In the genomic region with DNA sequence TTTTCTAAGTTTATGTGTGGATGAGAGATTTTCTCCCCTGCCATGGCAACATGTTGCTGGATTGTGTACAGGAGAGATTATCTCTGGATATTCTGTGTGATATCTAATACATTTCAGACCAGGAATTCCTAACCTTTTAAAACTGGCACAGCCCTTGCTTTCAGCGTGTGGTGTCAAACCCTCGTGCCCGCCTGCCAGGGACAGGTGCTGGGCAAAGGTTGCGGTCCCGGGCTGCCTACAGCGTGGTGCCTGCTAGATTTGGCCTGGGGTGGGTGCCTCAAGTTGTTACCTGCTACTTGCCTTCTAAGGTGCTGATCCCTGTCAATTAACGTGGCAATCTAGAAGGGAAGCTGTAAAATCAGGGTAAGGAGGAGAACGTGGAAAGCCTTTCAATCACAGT, we compare ENCODE assay signal across 21 cellular contexts.
A peak's percentile ranks its signal among the peaks of the same experiment; 100 is the strongest.
DNase-seq lines count a peak whose midpoint lies in the region; ATAC-seq and TF ChIP-seq lines count a peak whose summit lies in the region.
"Had no signal": no experiment of that assay in that cellular context is flagged by ENCODE, and none has a peak within 500 bp of the region (broad histone marks: within the 10 kb centered on the region; RNA-seq: fewer than 3 reads in every experiment).

No MANE protein-coding gene starts in this region.

- no peak overlapping the region for H3K4me3 Mint-ChIP-seq in activated naive CD8-positive, alpha-beta T cell treated with anti-CD3 and anti-CD28 coated beads for 36 hours
- H3K4me3 Mint-ChIP-seq: activated naive CD8-positive, alpha-beta T cell treated with anti-CD3 and anti-CD28 coated beads, Interleukin-2, amount 10 ng/mL, durations not matched to agents 7 days and 5 days; brain; natural killer cell treated with Interleukin-12 subunit alpha and Interleukin-12 subunit beta and Interleukin-15 and Interleukin-18, amount 100 ng/mL, for 72 hours had no signal

- DNase-seq in heart left ventricle, result peak in 2 of 5 donors; percentile 43 to 54
- DNase-seq in Right ventricle myocardium inferior (ENCODE audit: missing footprints), result no peak
- DNase-seq in activated naive CD8-positive, alpha-beta T cell treated with anti-CD3 and anti-CD28 coated beads for 36 hours, result no peak
- DNase-seq in mucosa of descending colon, result peak in 2 of 3 donors; percentile 19 to 48
- no peak for DNase-seq in NCI-H187 (lab: John Stamatoyannopoulos, UW)
- DNase-seq in GM20000 (ENCODE audit: low spot score), result no peak
- DNase-seq in effector CD4-positive, alpha-beta T cell, result no peak
- no peak for DNase-seq in EL
- DNase-seq: activated CD4-positive, alpha-beta T cell treated with anti-CD3 and anti-CD28 coated beads, Interleukin-2, amount 50 U/mL, for 1 hour; activated naive CD8-positive, alpha-beta T cell treated with anti-CD3 and anti-CD28 coated beads, Interleukin-2, amount 10 ng/mL, durations not matched to agents 7 days and 5 days; cortex of kidney; hypothalamus; islet precursor cell; Karpas-422; mesenchymal stem cell; NCI-H2081 treated with DMSO at 0.1 percent for 48 hours; NCI-H510A; stimulated activated CD4-positive, alpha-beta T cell treated with anti-CD3 and anti-CD28 coated beads, Interleukin-4, amount 100 ng/mL, for 4 hours had no signal

- no peak overlapping the region for H3K4me3 ChIP-seq in heart left ventricle
- H3K4me3 ChIP-seq in mucosa of descending colon, result no peak overlapping the region
- H3K4me3 ChIP-seq: suprapubic skin had no signal

- no peak for TF ChIP-seq POLR2A in heart left ventricle (IDR thresholded peaks at IDR 0.05)

- peak overlapping the region in 10 of 12 donors; percentile 22 to 73 (median 62) for H3K27ac ChIP-seq in heart left ventricle
- H3K27ac ChIP-seq: suprapubic skin had no signal

- H3K36me3 ChIP-seq in heart left ventricle, result peaks cover 0 to 16% (median 0%) of the 10 kb centered on the region in 9 donors
- H3K36me3 ChIP-seq in mucosa of descending colon (ENCODE audit: low read depth), result no peaks in the 10 kb centered on the region
- H3K36me3 ChIP-seq: suprapubic skin had no signal

- ATAC-seq in heart left ventricle (peak; percentile 31 to 67 (median 52)), Right ventricle myocardium inferior (no peak), mucosa of descending colon (peak; percentile 57)
- ATAC-seq: natural killer cell treated with Interleukin-12 subunit alpha and Interleukin-12 subunit beta and Interleukin-15 and Interleukin-18, amount 100 ng/mL, for 72 hours had no signal

- intact Hi-C loops in heart left ventricle (cut with DNase I) (loop anchor here in 1 of 10 donors (10.0 kb wide), 1 partner anchor 82 kb away; no protein-coding TSS in a partner anchor), Right ventricle myocardium inferior (cut with DNase I) (no loop called here), mucosa of descending colon (cut with DNase I, micrococcal nuclease) (no loop called here)

- H3K27ac Mint-ChIP-seq in activated naive CD8-positive, alpha-beta T cell treated with anti-CD3 and anti-CD28 coated beads for 36 hours, result peak overlapping the region; percentile 69
- H3K27ac Mint-ChIP-seq: activated naive CD8-positive, alpha-beta T cell treated with anti-CD3 and anti-CD28 coated beads, Interleukin-2, amount 10 ng/mL, durations not matched to agents 7 days and 5 days had no signal

- 53 to 71% (median 62%) methylated on average over 8 of the region's 8 CpGs for WGBS in heart left ventricle, 4 donors

- no peaks in the 10 kb centered on the region for H3K27me3 ChIP-seq in heart left ventricle
- H3K27me3 ChIP-seq: suprapubic skin had no signal

- H3K4me1 Mint-ChIP-seq in activated naive CD8-positive, alpha-beta T cell treated with anti-CD3 and anti-CD28 coated beads for 36 hours, result peaks cover 55% of the 10 kb centered on the region

- H3K9me3 Mint-ChIP-seq in activated naive CD8-positive, alpha-beta T cell treated with anti-CD3 and anti-CD28 coated beads for 36 hours, result no peaks in the 10 kb centered on the region
- H3K9me3 Mint-ChIP-seq: activated naive CD8-positive, alpha-beta T cell treated with anti-CD3 and anti-CD28 coated beads, Interleukin-2, amount 10 ng/mL, durations not matched to agents 7 days and 5 days; natural killer cell treated with Interleukin-12 subunit alpha and Interleukin-12 subunit beta and Interleukin-15 and Interleukin-18, amount 100 ng/mL, for 72 hours had no signal

- H3K36me3 Mint-ChIP-seq in activated naive CD8-positive, alpha-beta T cell treated with anti-CD3 and anti-CD28 coated beads for 36 hours, result peaks cover 59% of the 10 kb centered on the region

- H3K4me1 ChIP-seq in heart left ventricle (peaks cover 0 to 63% (median 27%) of the 10 kb centered on the region in 12 donors), mucosa of descending colon (ENCODE audit: low read depth) (no peaks in the 10 kb centered on the region)

- TF ChIP-seq CTCF in heart left ventricle (IDR thresholded peaks at IDR 0.05) (no peak), mucosa of descending colon (IDR thresholded peaks at IDR 0.05) (no peak), GM20000 (IDR thresholded peaks at IDR 0.05; ENCODE audit: extremely low read depth, missing control alignments) (no peak)

- peaks cover 0 to 1% (median 0%) of the 10 kb centered on the region in 12 donors for H3K9me3 ChIP-seq in heart left ventricle
- no peaks in the 10 kb centered on the region for H3K9me3 ChIP-seq in mucosa of descending colon
- H3K9me3 ChIP-seq: suprapubic skin had no signal

- no peaks in the 10 kb centered on the region for H3K27me3 Mint-ChIP-seq in activated naive CD8-positive, alpha-beta T cell treated with anti-CD3 and anti-CD28 coated beads for 36 hours
- H3K27me3 Mint-ChIP-seq: activated naive CD8-positive, alpha-beta T cell treated with anti-CD3 and anti-CD28 coated beads, Interleukin-2, amount 10 ng/mL, durations not matched to agents 7 days and 5 days; brain; natural killer cell treated with Interleukin-12 subunit alpha and Interleukin-12 subunit beta and Interleukin-15 and Interleukin-18, amount 100 ng/mL, for 72 hours had no signal

Comparison
In these comparisons a context has a peak if more than half of its experiments do, and no peak if none do; other contexts are left out.
1. DNase-seq: peak in mucosa of descending colon (2 of 3); none in Right ventricle myocardium inferior (single experiment), activated naive CD8-positive, alpha-beta T cell treated with anti-CD3 and anti-CD28 coated beads for 36 hours (single experiment), NCI-H187 (0 of 2), GM20000 (single experiment), effector CD4-positive, alpha-beta T cell (single experiment) and EL (single experiment).